ENCODE assay signal across 12 cellular contexts in genomic region chr18:57775937-57776336, GRCh38. TPM values are rescaled to one million over a fixed set of nuclear protein-coding genes. Genes with fewer than 3 reads are reported as not detected.
DNase-seq lines count a peak whose midpoint lies in the region; ATAC-seq, FAIRE-seq and TF ChIP-seq lines count a peak whose summit lies in the region.
"Had no signal": no experiment of that assay in that cellular context is flagged by ENCODE, and none has a peak within 500 bp of the region (broad histone marks: within the 10 kb centered on the region; RNA-seq: fewer than 3 reads in every experiment).

No MANE protein-coding gene starts in this region.

- H3K36me3 Mint-ChIP-seq in osteocyte (ENCODE audit: unreplicated experiment) = peaks cover 2% of the 10 kb centered on the region

- CTCF ChIA-PET in A549 (lab: Yijun Ruan, JAX) (no interaction called here), PC-3 (lab: Charles Lee) (interaction anchor here (0.5 kb wide), 1 partner anchor 86 kb away, joined by 8 read pairs; no protein-coding TSS in a partner anchor), endothelial cell of umbilical vein (lab: Charles Lee) (interaction anchor here (0.6 kb wide), 1 partner anchor 17 kb away, joined by 3 read pairs; no protein-coding TSS in a partner anchor)

- no peaks in the 10 kb centered on the region for H3K27me3 Mint-ChIP-seq in osteocyte (ENCODE audit: unreplicated experiment)

- no peak for TF ChIP-seq RAD21 in A549 (conservative IDR thresholded peaks at IDR 0.05 in 1 of 2, IDR thresholded peaks at IDR 0.05 in 1 of 2)

- H3K4me1 ChIP-seq in A549 (peaks cover 85% of the 10 kb centered on the region), PC-3 (ENCODE audit: insufficient read depth, low read length) (peaks cover 77% of the 10 kb centered on the region), endothelial cell of umbilical vein (ENCODE audit: control insufficient read depth, extremely low read depth, insufficient read depth, low read length) (peaks cover 55% of the 10 kb centered on the region)

- peak overlapping the region in 1 of 2 experiments; percentile 62; a peak in 3 of 6 replicates for H3K27ac ChIP-seq in A549
- peak overlapping the region; percentile 94 for H3K27ac ChIP-seq in PC-3 (ENCODE audit: low read length)
- peak overlapping the region; percentile 24 for H3K27ac ChIP-seq in endothelial cell of umbilical vein (ENCODE audit: insufficient read depth, low read depth, low read length)

- no peak overlapping the region for H2AFZ ChIP-seq in PC-3 (ENCODE audit: low read length)
- no peak overlapping the region for H2AFZ ChIP-seq in endothelial cell of umbilical vein (ENCODE audit: low read depth, low read length)

- H3K4me3 ChIP-seq in A549 (no peak overlapping the region), PC-3 (ENCODE audit: low read length) (peak overlapping the region; percentile 44), endothelial cell of umbilical vein (replicated peaks in 1 of 3; ENCODE audit: insufficient read depth in 1 of 3, low read depth in 1 of 3, low read length in 3 of 3) (no peak overlapping the region)

- dilution Hi-C loops in endothelial cell of umbilical vein (cut with MboI; ENCODE audit: extremely low pct_ligation_motif_present, low sequenced_read_pairs) = no loop called here

- BruUV-seq in PC-3 (replicated peaks; lab: Mats Ljungman, UMichigan) = no TSS peak
- no TSS peak for BruUV-seq in endothelial cell of umbilical vein (replicated peaks; lab: Mats Ljungman, UMichigan)

- TF ChIP-seq CTCF in A549 (IDR thresholded peaks at IDR 0.05) (no peak), PC-3 (conservative IDR thresholded peaks at IDR 0.05; ENCODE audit: low read depth, low read length) (no peak), endothelial cell of umbilical vein (IDR thresholded peaks at IDR 0.05; ENCODE audit: extremely low read depth in 1 of 2, insufficient read depth in 1 of 2, low read depth in 1 of 2, low read length in 2 of 2) (no peak), osteocyte (IDR thresholded peaks at IDR 0.05) (no peak)

- H4K20me1 ChIP-seq in PC-3 (ENCODE audit: low read length) (no peaks in the 10 kb centered on the region), endothelial cell of umbilical vein (replicated peaks; ENCODE audit: control insufficient read depth, extremely low read depth, insufficient read depth, low read length) (no peaks in the 10 kb centered on the region)

- H3K79me2 ChIP-seq in PC-3 (ENCODE audit: low read length) (peaks cover 77% of the 10 kb centered on the region), endothelial cell of umbilical vein (ENCODE audit: control insufficient read depth, insufficient read depth, low read length) (peaks cover 35% of the 10 kb centered on the region)

- no peaks in the 10 kb centered on the region for H3K9me2 ChIP-seq in PC-3 (replicated peaks; ENCODE audit: low read length)

- peak overlapping the region; percentile 70 for H3K27ac Mint-ChIP-seq in osteocyte (ENCODE audit: unreplicated experiment)

- intact Hi-C loops in PC-3 (cut with micrococcal nuclease) = no loop called here
- intact Hi-C loops in endothelial cell of umbilical vein (cut with micrococcal nuclease) = no loop called here

- no peak overlapping the region for H3K4me3 Mint-ChIP-seq in osteocyte (ENCODE audit: unreplicated experiment)

- peak overlapping the region; percentile 27; the same call in 2 of the 3 replicates for H3K4me2 ChIP-seq in A549
- peak overlapping the region; percentile 75 for H3K4me2 ChIP-seq in PC-3 (ENCODE audit: low read length)
- H3K4me2 ChIP-seq in endothelial cell of umbilical vein (ENCODE audit: insufficient read depth, low read length) = peak overlapping the region; percentile 39

- H3K36me3 ChIP-seq in PC-3 (ENCODE audit: low read depth, low read length) (no peaks in the 10 kb centered on the region), endothelial cell of umbilical vein (ENCODE audit: control insufficient read depth in 2 of 2, extremely low read depth in 1 of 2, insufficient read depth in 2 of 2, low read length in 2 of 2) (no peaks in the 10 kb centered on the region)

- H3K9ac ChIP-seq in PC-3 (ENCODE audit: low read length) = peak overlapping the region; percentile 69
- H3K9ac ChIP-seq in endothelial cell of umbilical vein (replicated peaks; ENCODE audit: extremely low read depth, insufficient read depth, low read length) = no peak overlapping the region

- peaks cover 82% of the 10 kb centered on the region for H3K4me1 Mint-ChIP-seq in osteocyte (ENCODE audit: unreplicated experiment)

- H3K9me3 Mint-ChIP-seq in osteocyte (ENCODE audit: unreplicated experiment) = no peaks in the 10 kb centered on the region

- no peaks in the 10 kb centered on the region for H3F3A ChIP-seq in PC-3 (ENCODE audit: low read length, unreplicated experiment)

- no peak for DNase-seq in A549 (ENCODE audit: low read depth in 1 of 2, low spot score in 1 of 2)
- DNase-seq in PC-3 = peak; percentile 97
- DNase-seq in endothelial cell of umbilical vein (ENCODE audit: low read depth, low spot score) = peak; percentile 54
- no peak for DNase-seq in osteocyte (ENCODE audit: extremely low spot score, unreplicated experiment)
- DNase-seq in Ammon's horn (ENCODE audit: low spot score) = no peak
- no peak for DNase-seq in NCI-H1417 treated with DMSO at 0.1 percent for 48 hours (lab: John Stamatoyannopoulos, UW)
- DNase-seq in inferior parietal cortex (ENCODE audit: extremely low spot score) = no peak
- DNase-seq: effector CD8-positive, alpha-beta T cell; NCI-H2081; T-helper 9 cell; trophoblast cell had no signal

- TF ChIP-seq EP300 in A549 (IDR thresholded peaks at IDR 0.05) = no peak

- POLR2A ChIA-PET in A549 (lab: Yijun Ruan, JAX) = no interaction called here
- POLR2A ChIA-PET in PC-3 (lab: Charles Lee; ENCODE audit: unreplicated experiment) = no interaction called here
- POLR2A ChIA-PET in endothelial cell of umbilical vein (lab: Charles Lee) = no interaction called here

- H3K9me3 ChIP-seq in A549 = no peaks in the 10 kb centered on the region
- no peaks in the 10 kb centered on the region for H3K9me3 ChIP-seq in PC-3 (ENCODE audit: low read length)
- no peaks in the 10 kb centered on the region for H3K9me3 ChIP-seq in endothelial cell of umbilical vein (replicated peaks; ENCODE audit: control insufficient read depth, insufficient read depth, low read length)

- ATAC-seq in A549 = no peak
- peak; percentile 67 for ATAC-seq in PC-3
- ATAC-seq in HG03378 (IDR thresholded peaks at IDR 0.05; ENCODE audit: unreplicated experiment) = no peak

- TF ChIP-seq POLR2A in A549 (IDR thresholded peaks at IDR 0.05; ENCODE audit: low read length) = no peak
- no peak for TF ChIP-seq POLR2A in endothelial cell of umbilical vein (IDR thresholded peaks at IDR 0.05; ENCODE audit: low read depth, low read length)

- H3K9me1 ChIP-seq in endothelial cell of umbilical vein (replicated peaks; ENCODE audit: control insufficient read depth, extremely low read depth, insufficient read depth, low read length) = no peaks in the 10 kb centered on the region

- H3K27me3 ChIP-seq in PC-3 (ENCODE audit: low read length) (no peaks in the 10 kb centered on the region), endothelial cell of umbilical vein (ENCODE audit: control insufficient read depth in 2 of 2, insufficient read depth in 2 of 2, low read length in 2 of 2) (no peaks in the 10 kb centered on the region)

- no peak for FAIRE-seq in A549 (lab: Jason Lieb, UNC)
- peak; percentile 56 for FAIRE-seq in endothelial cell of umbilical vein (lab: Jason Lieb, UNC)

- 59% methylated on average over 3 of the region's 3 CpGs for WGBS in A549 (ENCODE audit: missing lambda C conversion rate)

TF ChIP-seq in A549, 52 proteins besides CTCF, POLR2A, EP300 and RAD21 (continues in another document):
- TF ChIP-seq JUNB (IDR thresholded peaks at IDR 0.05) (no peak), ZFP36 (IDR thresholded peaks at IDR 0.05; ENCODE audit: borderline replicate concordance, partially characterized antibody) (no peak), RNF2 (IDR thresholded peaks at IDR 0.05; ENCODE audit: borderline replicate concordance, low read depth) (no peak), ZSCAN20 (CRISPR knock-in tag; IDR thresholded peaks at IDR 0.05) (no peak), CHD4 (IDR thresholded peaks at IDR 0.05; ENCODE audit: borderline replicate concordance) (no peak), BHLHE40 (IDR thresholded peaks at IDR 0.05; ENCODE audit: low read depth, low read length) (no peak), HOXA7 (CRISPR knock-in tag; IDR thresholded peaks at IDR 0.05) (no peak), NPAS2 (CRISPR knock-in tag; IDR thresholded peaks at IDR 0.05; ENCODE audit: borderline replicate concordance) (no peak)

TF ChIP-seq in endothelial cell of umbilical vein, 7 proteins besides CTCF, POLR2A, EP300 and RAD21:
- TF ChIP-seq MYC (IDR thresholded peaks at IDR 0.05; ENCODE audit: low read depth, low read length) = no peak
- no peak for TF ChIP-seq GATA2 (IDR thresholded peaks at IDR 0.05; ENCODE audit: insufficient read depth, insufficient read length, low read depth, low read length)
- TF ChIP-seq POLR2AphosphoS5 (IDR thresholded peaks at IDR 0.05; ENCODE audit: insufficient read depth, low read depth, low read length) = no peak
- TF ChIP-seq JUN (IDR thresholded peaks at IDR 0.05; ENCODE audit: borderline replicate concordance, insufficient read depth, insufficient read length, low read depth) = peak; percentile 24
- TF ChIP-seq FOS (IDR thresholded peaks at IDR 0.05; ENCODE audit: borderline replicate concordance, insufficient read depth, low read length) = no peak
TF ChIP-seq in endothelial cell of umbilical vein: peak in this region for 1.

RNA-seq across cellular contexts. Expression of gene ATP8B1, which starts 27.2 kb away (rescaled TPM):
- polyA plus RNA-seq in A549 (2011; rRNA removed) (23.4 and 23.7 TPM in 2 replicates), A549 (2017; fragmentation: RNase III; extraction: RNeasy Plus Mini Kit Qiagen cat#74134 plus additional on column Dnase treatment) (7.1 to 8.8 TPM (median 7.1 TPM) in 3 replicates), endothelial cell of umbilical vein (42.7 and 49.3 TPM in 2 replicates)
- polyA plus RNA-seq in A549 (2012; cell fraction: cytosol; rRNA removed) = 5.2 and 6.4 TPM in 2 replicates
- 5.4 and 6.7 TPM in 2 replicates for polyA plus RNA-seq in A549 (2012; cell fraction: nucleus; rRNA removed)
- polyA minus RNA-seq in A549 (2011; rRNA and poly(A)+ RNA removed) = 20.1 TPM in 2 replicates
- total RNA-seq in PC-3 (2014; rRNA removed) (18.4 and 24.8 TPM in 2 replicates), endothelial cell of umbilical vein (86.5 and 100 TPM in 2 replicates), osteocyte (38.5 and 38.7 TPM in 2 replicates)
- 32.7 and 33.4 TPM in 2 replicates for polyA plus RNA-seq in endothelial cell of umbilical vein (2011; cell fraction: cytosol; rRNA removed)
- 82.2 and 90.1 TPM in 2 replicates for polyA plus RNA-seq in endothelial cell of umbilical vein (2011; cell fraction: nucleus; rRNA removed)
- 17.7 and 27.5 TPM in 2 replicates for polyA plus RNA-seq in endothelial cell of umbilical vein (2012)
- 164 and 167 TPM in 2 replicates for polyA minus RNA-seq in endothelial cell of umbilical vein
- 0.72 TPM for polyA minus RNA-seq in endothelial cell of umbilical vein (2011; cell fraction: cytosol; rRNA and poly(A)+ RNA removed)
- polyA minus RNA-seq in endothelial cell of umbilical vein (2011; cell fraction: nucleus; rRNA and poly(A)+ RNA removed) = 135 and 183 TPM in 2 replicates

Comparison
In these comparisons a context has a peak if more than half of its experiments do, and no peak if none do; other contexts are left out.
1. DNase-seq: peak in PC-3 (single experiment) and endothelial cell of umbilical vein (single experiment); none in A549 (0 of 2), osteocyte (single experiment), Ammon's horn (single experiment), NCI-H1417 treated with DMSO at 0.1 percent for 48 hours (single experiment) and inferior parietal cortex (single experiment).
2. Peak in every context shown above with its lines, with median percentiles within 50 percentile points of each other: H3K4me2 ChIP-seq.